ENCODE assay signal across 13 cellular contexts in genomic region chr2:25330937-25331336, GRCh38.
"Had no signal": no experiment of that assay in that cellular context is flagged by ENCODE, and none has a peak within 500 bp of the region (broad histone marks: within the 10 kb centered on the region; RNA-seq: fewer than 3 reads in every experiment).

No MANE protein-coding gene starts in this region.

- H3K27ac ChIP-seq: neutrophil, uterus had no signal

- H3K27me3 ChIP-seq: breast epithelium, neutrophil, tibial nerve, uterus had no signal

- H3K4me3 ChIP-seq: breast epithelium, lung, tibial nerve, uterus had no signal

- H3K4me1 Mint-ChIP-seq: endodermal cell had no signal

- H3K4me3 Mint-ChIP-seq: endodermal cell; mesothelial cell of epicardium; stimulated activated effector memory CD8-positive, alpha-beta T cell treated with anti-CD3 and anti-CD28 coated beads, Interleukin-12 subunit alpha, Interleukin-12 subunit beta, amount 100 ng/mL, for 72 hours had no signal

- H3K27me3 Mint-ChIP-seq: activated CD4-positive, alpha-beta T cell treated with anti-CD3 and anti-CD28 coated beads for 36 hours had no signal

- DNase-seq: activated CD8-positive, alpha-beta memory T cell treated with anti-CD3 and anti-CD28 coated beads, Interleukin-2, amount 50 U/mL, for 48 hours; activated naive CD4-positive, alpha-beta T cell; anterior cingulate cortex; endodermal cell; islet precursor cell; uterus had no signal

- H3K27ac Mint-ChIP-seq: endodermal cell, mesothelial cell of epicardium had no signal
